In the genomic region with DNA sequence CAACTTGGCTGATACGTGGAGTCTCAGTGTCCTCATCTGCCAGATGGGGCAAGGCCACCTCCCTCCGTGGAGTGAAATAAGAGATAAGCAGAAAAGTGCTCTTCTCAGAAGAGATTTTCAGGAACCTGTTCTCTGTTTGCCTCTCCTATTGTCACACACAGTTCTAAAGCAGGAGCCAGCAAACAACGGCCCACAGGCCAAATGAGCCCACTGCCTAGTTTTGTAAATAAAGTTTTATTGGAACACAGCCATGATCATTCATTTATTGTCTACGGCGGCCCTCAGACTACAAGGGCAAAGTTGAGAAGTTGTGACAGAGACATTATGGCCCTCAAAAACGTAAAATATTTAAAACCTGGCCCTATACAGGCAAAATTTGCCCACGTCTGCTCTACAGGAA, we compare ENCODE assay signal across 37 cellular contexts.
A peak's percentile ranks its signal among the peaks of the same experiment; 100 is the strongest.
DNase-seq lines count a peak whose midpoint lies in the region; ATAC-seq, FAIRE-seq and TF ChIP-seq lines count a peak whose summit lies in the region.
"Had no signal": no experiment of that assay in that cellular context is flagged by ENCODE, and none has a peak within 500 bp of the region (broad histone marks: within the 10 kb centered on the region; RNA-seq: fewer than 3 reads in every experiment).

No MANE protein-coding gene starts in this region.

- FAIRE-seq in HepG2 (lab: Jason Lieb, UNC) (no peak), K562 (lab: Jason Lieb, UNC) (no peak), H1 (lab: Jason Lieb, UNC) (no peak), small intestine (lab: Jason Lieb, UNC) (no peak)
- FAIRE-seq: A204.1, A549, D721Med had no signal

- no peaks in the 10 kb centered on the region for H3K9me1 ChIP-seq in K562 (ENCODE audit: control insufficient read depth, insufficient read depth, low read length)

- H2BK5ac ChIP-seq in H1 (ENCODE audit: low read depth, low read length) = no peak overlapping the region

- in situ Hi-C loops in HepG2 (cut with HindIII; ENCODE audit: extremely low pct_ligation_motif_present, low pct_unique_long_range_greater_than_20kb) = no loop called here
- in situ Hi-C loops in K562 (cut with MboI) = no loop called here

- H3K4ac ChIP-seq in H1 (replicated peaks; ENCODE audit: insufficient read length, low read depth, low read length) = no peak overlapping the region

- no peaks in the 10 kb centered on the region for H3K23me2 ChIP-seq in H1 (ENCODE audit: low read depth, low read length)

- TF ChIP-seq CTCF in HepG2 (CRISPR knock-in tag; IDR thresholded peaks at IDR 0.05) (no peak), right lobe of liver (IDR thresholded peaks at IDR 0.05) (no peak), K562 (IDR thresholded peaks at IDR 0.05 in 2 of 3, conservative IDR thresholded peaks at IDR 0.05 in 1 of 3; ENCODE audit: insufficient read depth in 2 of 3, low read depth in 1 of 3, low read length in 3 of 3) (no peak), coronary artery (IDR thresholded peaks at IDR 0.05) (no peak), H1 (IDR thresholded peaks at IDR 0.05; ENCODE audit: control extremely low read depth in 1 of 3, insufficient read depth in 1 of 3, low read depth in 1 of 3, low read length in 3 of 3) (no peak), type B pancreatic cell (conservative IDR thresholded peaks at IDR 0.05) (no peak)

- H3K27ac Mint-ChIP-seq in type B pancreatic cell = no peak overlapping the region
- H3K27ac Mint-ChIP-seq: B cell; CD14-positive monocyte; CD4-positive, alpha-beta memory T cell; CD4-positive, alpha-beta T cell; CD8-positive, alpha-beta memory T cell; CD8-positive, alpha-beta T cell had no signal

- H3K27me3 Mint-ChIP-seq in type B pancreatic cell = peaks cover 52% of the 10 kb centered on the region
- H3K27me3 Mint-ChIP-seq: CD4-positive, alpha-beta memory T cell; CD4-positive, CD25-positive, alpha-beta regulatory T cell had no signal

- H3K79me2 ChIP-seq in HepG2 (ENCODE audit: insufficient read depth, low read length) (no peaks in the 10 kb centered on the region), K562 (ENCODE audit: control insufficient read depth, insufficient read depth, low read length) (no peaks in the 10 kb centered on the region), H1 (ENCODE audit: control insufficient read depth in 1 of 2, insufficient read depth in 2 of 2, low read length in 2 of 2) (no peaks in the 10 kb centered on the region)

- 28% methylated on average over 7 of the region's 7 CpGs for WGBS in HepG2 (ENCODE audit: low lambda C conversion rate)
- WGBS in right lobe of liver (ENCODE audit: insufficient coverage, low coverage, low lambda C conversion rate, missing lambda C conversion rate) = 66% methylated on average over 5 of the region's 7 CpGs
- WGBS in K562 (ENCODE audit: insufficient coverage, low coverage, missing lambda C conversion rate) = 1% methylated on average over 7 of the region's 7 CpGs
- WGBS in H1 (ENCODE audit: extremely low coverage in 1 of 2, insufficient coverage in 1 of 2, insufficient read length in 1 of 2, insufficient replicate concordance in 2 of 2, low coverage in 1 of 2, low lambda C conversion rate in 2 of 2, missing lambda C conversion rate in 1 of 2), 2 experiments = 90% methylated on average over 7 of the region's 7 CpGs; no CpG with 5 or more reads in 1 of the 2 experiments
- WGBS in small intestine, 3 donors = 63 to 81% (median 67%) methylated on average over 7 of the region's 7 CpGs

- TF ChIP-seq EP300 in HepG2 (IDR thresholded peaks at IDR 0.05; ENCODE audit: low read depth in 2 of 2, low read length in 2 of 2) = no peak
- TF ChIP-seq EP300 in HepG2 (CRISPR knock-in tag; IDR thresholded peaks at IDR 0.05; ENCODE audit: borderline replicate concordance) = no peak
- no peak for TF ChIP-seq EP300 in K562 (IDR thresholded peaks at IDR 0.05; ENCODE audit: low read length)
- no peak for TF ChIP-seq EP300 in H1 (IDR thresholded peaks at IDR 0.05; ENCODE audit: borderline replicate concordance in 1 of 2, low read depth in 2 of 2, low read length in 2 of 2)

- TF ChIP-seq POLR2A in HepG2 (IDR thresholded peaks at IDR 0.05; ENCODE audit: insufficient read depth in 1 of 2, low read depth in 2 of 2, low read length in 2 of 2) = no peak
- TF ChIP-seq POLR2A in right lobe of liver (IDR thresholded peaks at IDR 0.05) = no peak
- TF ChIP-seq POLR2A in K562 (conservative IDR thresholded peaks at IDR 0.05) = no peak
- no peak for TF ChIP-seq POLR2A in H1 (IDR thresholded peaks at IDR 0.05; ENCODE audit: control extremely low read depth in 1 of 2, low read depth in 2 of 2, low read length in 2 of 2)

- no peak overlapping the region for H4K8ac ChIP-seq in H1 (ENCODE audit: extremely low read depth, insufficient read depth, low read length)

- H3K27me3 ChIP-seq in HepG2 (ENCODE audit: control insufficient read depth in 1 of 2, insufficient read depth in 2 of 2, low read length in 2 of 2) = peaks cover under 1 to 9% of the 10 kb centered on the region in 2 experiments; a peak in 3 of 5 replicates
- no peaks in the 10 kb centered on the region for H3K27me3 ChIP-seq in right lobe of liver
- H3K27me3 ChIP-seq in K562 (ENCODE audit: control insufficient read depth in 2 of 2, insufficient read depth in 2 of 2, low read length in 2 of 2) = peaks cover 0 to 13% of the 10 kb centered on the region in 2 experiments; a peak in 3 of 5 replicates
- no peaks in the 10 kb centered on the region for H3K27me3 ChIP-seq in H1 (replicated peaks in 1 of 4; ENCODE audit: control insufficient read depth in 3 of 4, extremely low read depth in 1 of 4, insufficient read depth in 3 of 4, low read length in 3 of 4)
- no peaks in the 10 kb centered on the region for H3K27me3 ChIP-seq in small intestine (ENCODE audit: control insufficient read depth in 2 of 2, insufficient read depth in 2 of 2, low read length in 2 of 2)
- H3K27me3 ChIP-seq: BLaER1; BLaER1 treated with 17β-estradiol and CSF1 and Interleukin-3, amounts not matched to agents 10 nM and 100 nM had no signal

- H2BK15ac ChIP-seq in H1 (ENCODE audit: low read length) = no peak overlapping the region

- no peak for TF ChIP-seq RAD21 in HepG2 (CRISPR knock-in tag; IDR thresholded peaks at IDR 0.05)
- TF ChIP-seq RAD21 in K562 (CRISPR knock-in tag; conservative IDR thresholded peaks at IDR 0.05 in 1 of 2, IDR thresholded peaks at IDR 0.05 in 1 of 2) = no peak
- no peak for TF ChIP-seq RAD21 in H1 (IDR thresholded peaks at IDR 0.05 in 1 of 2, conservative IDR thresholded peaks at IDR 0.05 in 1 of 2; ENCODE audit: low read depth in 2 of 2, low read length in 2 of 2)

- H4K91ac ChIP-seq in H1 (replicated peaks; ENCODE audit: insufficient read length, low read length) = no peak overlapping the region

- no TSS peak for BruUV-seq in HepG2 (replicated peaks; lab: Mats Ljungman, UMichigan)
- no TSS peak for BruUV-seq in K562 (replicated peaks; lab: Mats Ljungman, UMichigan)

- H2AFZ ChIP-seq in HepG2 (ENCODE audit: low read length) (no peak overlapping the region), K562 (ENCODE audit: low read depth, low read length) (no peak overlapping the region), H1 (ENCODE audit: low read length) (0 out of 2 replicates have a peak overlapping the region, but pooled peaks have one; percentile 28)

- no peaks in the 10 kb centered on the region for H3K36me3 Mint-ChIP-seq in type B pancreatic cell
- H3K36me3 Mint-ChIP-seq: CD14-positive monocyte; CD4-positive, alpha-beta memory T cell; CD4-positive, CD25-positive, alpha-beta regulatory T cell; CD8-positive, alpha-beta memory T cell; CD8-positive, alpha-beta T cell had no signal

- no peaks in the 10 kb centered on the region for H3K9me3 Mint-ChIP-seq in type B pancreatic cell
- H3K9me3 Mint-ChIP-seq: CD4-positive, alpha-beta memory T cell; CD4-positive, alpha-beta T cell; CD8-positive, alpha-beta T cell had no signal

- no peak overlapping the region for H3K18ac ChIP-seq in H1 (ENCODE audit: extremely low read depth, low read length)

- H4K20me1 ChIP-seq in HepG2 (ENCODE audit: insufficient read depth, low read length) (no peaks in the 10 kb centered on the region), K562 (replicated peaks; ENCODE audit: control insufficient read depth, insufficient read depth, low read length) (no peaks in the 10 kb centered on the region), H1 (replicated peaks in 1 of 2; ENCODE audit: control insufficient read depth in 1 of 2, insufficient read depth in 2 of 2, low read length in 2 of 2) (no peaks in the 10 kb centered on the region)
- H4K20me1 ChIP-seq: BLaER1; BLaER1 treated with 17β-estradiol and CSF1 and Interleukin-3, amounts not matched to agents 10 nM and 100 nM had no signal

- H3K9me3 ChIP-seq in HepG2 (ENCODE audit: low read length) (no peaks in the 10 kb centered on the region), right lobe of liver (no peaks in the 10 kb centered on the region), K562 (replicated peaks; ENCODE audit: control insufficient read depth, insufficient read depth, low read depth, low read length) (no peaks in the 10 kb centered on the region), H1 (ENCODE audit: insufficient read depth in 2 of 2, low read depth in 1 of 2, low read length in 1 of 2) (no peaks in the 10 kb centered on the region), small intestine (ENCODE audit: control insufficient read depth, low read depth) (no peaks in the 10 kb centered on the region)
- H3K9me3 ChIP-seq: A549; BE2C; BLaER1; BLaER1 treated with 17β-estradiol and CSF1 and Interleukin-3, amounts not matched to agents 10 nM and 100 nM; Caco-2 had no signal

- intact Hi-C loops in HepG2 (cut with micrococcal nuclease; ENCODE audit: unreplicated experiment) (no loop called here), right lobe of liver (cut with DNase I) (no loop called here), K562 (cut with micrococcal nuclease) (no loop called here)

- POLR2A ChIA-PET in HepG2 (lab: Yijun Ruan, JAX) (no interaction called here), K562 (lab: Yijun Ruan, JAX) (interaction anchor here (0.6 to 1.0 kb wide), 2 partner anchors 9 to 10 kb away, joined by 3 read pairs; no protein-coding TSS in a partner anchor), H1 (lab: Charles Lee; ENCODE audit: partially characterized antibody) (no interaction called here)

- no peak overlapping the region for H3K23ac ChIP-seq in H1 (ENCODE audit: insufficient read length)

- no peak overlapping the region for H3K14ac ChIP-seq in H1 (ENCODE audit: insufficient read length)

- H2BK120ac ChIP-seq in H1 (replicated peaks; ENCODE audit: low read depth, low read length) = no peak overlapping the region

- H3K4me2 ChIP-seq in HepG2 (ENCODE audit: low read depth, low read length) = no peak overlapping the region
- H3K4me2 ChIP-seq in K562 (ENCODE audit: insufficient read depth, low read length) = no peak overlapping the region
- H3K4me2 ChIP-seq in H1 (ENCODE audit: insufficient read depth in 1 of 2, low read depth in 2 of 2, low read length in 2 of 2) = no peak overlapping the region
- H3K4me2 ChIP-seq: A549; BLaER1; BLaER1 treated with 17β-estradiol and CSF1 and Interleukin-3, amounts not matched to agents 10 nM and 100 nM had no signal

- no peak overlapping the region for H3K4me3 ChIP-seq in HepG2 (replicated peaks in 1 of 3; ENCODE audit: insufficient read depth in 1 of 3, low read depth in 2 of 3, low read length in 3 of 3)
- H3K4me3 ChIP-seq in right lobe of liver = no peak overlapping the region
- no peak overlapping the region for H3K4me3 ChIP-seq in K562
- H3K4me3 ChIP-seq in coronary artery = no peak overlapping the region
- no peak overlapping the region for H3K4me3 ChIP-seq in H1 (ENCODE audit: extremely low read depth in 1 of 4, insufficient read depth in 2 of 4, low read depth in 3 of 4, low read length in 4 of 4)
- H3K4me3 ChIP-seq in small intestine (ENCODE audit: low read depth in 1 of 2, low read length in 2 of 2) = no peak overlapping the region
- H3K4me3 ChIP-seq: A549; BLaER1; BLaER1 treated with 17β-estradiol and CSF1 and Interleukin-3, amounts not matched to agents 10 nM and 100 nM had no signal

- no peak for DNase-seq in HepG2 (ENCODE audit: low spot score)
- DNase-seq in right lobe of liver = no peak
- no peak for DNase-seq in K562 (ENCODE audit: extremely low read depth in 1 of 4, low spot score in 3 of 4)
- DNase-seq in coronary artery (ENCODE audit: low spot score) = peak; percentile 16
- no peak for DNase-seq in H1 (ENCODE audit: low read depth in 1 of 2, low spot score in 2 of 2)
- no peak for DNase-seq in type B pancreatic cell (ENCODE audit: extremely low spot score, unreplicated experiment)
- DNase-seq in small intestine = no peak
- DNase-seq: 8988T; ACHN; AML-193; BE2C; C1 segment of cervical spinal cord; Caco-2; Calu3; CD4-positive, alpha-beta memory T cell; CD4-positive, alpha-beta T cell; CD4-positive, CD25-positive, alpha-beta regulatory T cell; CD8-positive, alpha-beta memory T cell; CD8-positive, alpha-beta T cell; COR-L47; DMS 273 treated with DMSO at 0.1 percent for 48 hours; DMS153; DMS53; DMS79; DMS79 treated with DMSO at 0.1 percent for 48 hours; DND-41; EL had no signal

- H3K27ac ChIP-seq in HepG2 (ENCODE audit: extremely low read length, insufficient read depth, low read length) (no peak overlapping the region), right lobe of liver (no peak overlapping the region), K562 (ENCODE audit: extremely low read depth, low read depth, low read length) (no peak overlapping the region), coronary artery (no peak overlapping the region), H1 (ENCODE audit: low read depth, low read length) (no peak overlapping the region), small intestine (ENCODE audit: low read depth in 1 of 2, low read length in 1 of 2) (no peak overlapping the region)
- H3K27ac ChIP-seq: 22Rv1; A549; BLaER1; BLaER1 treated with 17β-estradiol and CSF1 and Interleukin-3, amounts not matched to agents 10 nM and 100 nM; C4-2B had no signal

- no peak overlapping the region for H2BK20ac ChIP-seq in H1 (ENCODE audit: low read length)

- H2AK5ac ChIP-seq in H1 (ENCODE audit: low read depth, low read length) = no peak overlapping the region

- H3K4me1 ChIP-seq in HepG2 (ENCODE audit: insufficient read depth, low read length) (peaks cover 8% of the 10 kb centered on the region; the same call in 1 of the 2 replicates), right lobe of liver (no peaks in the 10 kb centered on the region), K562 (replicated peaks in 1 of 2; ENCODE audit: control insufficient read depth in 2 of 2, insufficient read depth in 2 of 2, low read length in 2 of 2) (no peaks in the 10 kb centered on the region), H1 (replicated peaks in 1 of 4; ENCODE audit: control insufficient read depth in 3 of 4, insufficient read depth in 4 of 4, low read length in 3 of 4) (peaks cover 0 to 4% (median 0%) of the 10 kb centered on the region in 4 experiments; a peak in 3 of 7 replicates), small intestine (ENCODE audit: control insufficient read depth in 2 of 2, insufficient read depth in 1 of 2, low read depth in 1 of 2, low read length in 1 of 2) (no peaks in the 10 kb centered on the region)
- H3K4me1 ChIP-seq: BE2C; BLaER1; BLaER1 treated with 17β-estradiol and CSF1 and Interleukin-3, amounts not matched to agents 10 nM and 100 nM; Caco-2 had no signal

- no peak overlapping the region for H3K9ac ChIP-seq in HepG2 (ENCODE audit: insufficient read depth, low read depth, low read length)
- no peak overlapping the region for H3K9ac ChIP-seq in K562 (ENCODE audit: insufficient read depth in 1 of 2, low read depth in 2 of 2, low read length in 2 of 2)
- H3K9ac ChIP-seq in H1 (replicated peaks in 1 of 4; ENCODE audit: extremely low read depth in 1 of 4, low read depth in 3 of 4, low read length in 3 of 4) = no peak overlapping the region
- H3K9ac ChIP-seq: BLaER1; BLaER1 treated with 17β-estradiol and CSF1 and Interleukin-3, amounts not matched to agents 10 nM and 100 nM had no signal

- no peak overlapping the region for H4K5ac ChIP-seq in H1 (ENCODE audit: insufficient read length, low read depth, low read length)

- ATAC-seq in HepG2 (no peak), right lobe of liver (no peak), K562 (no peak), HG03432 (IDR thresholded peaks at IDR 0.05; ENCODE audit: unreplicated experiment) (no peak)
- ATAC-seq: A549; CD8-positive, alpha-beta T cell had no signal

- H3K4me3 Mint-ChIP-seq in type B pancreatic cell = no peak overlapping the region
- H3K4me3 Mint-ChIP-seq: B cell; CD14-positive monocyte; CD4-positive, alpha-beta memory T cell; CD4-positive, alpha-beta T cell; CD4-positive, CD25-positive, alpha-beta regulatory T cell; CD8-positive, alpha-beta memory T cell; CD8-positive, alpha-beta T cell had no signal

- H3K4me1 Mint-ChIP-seq in type B pancreatic cell (ENCODE audit: unreplicated experiment) = no peaks in the 10 kb centered on the region
- H3K4me1 Mint-ChIP-seq: B cell; CD14-positive monocyte; CD4-positive, CD25-positive, alpha-beta regulatory T cell; CD8-positive, alpha-beta memory T cell had no signal

- H3K79me1 ChIP-seq in H1 (ENCODE audit: low read depth, low read length) = no peaks in the 10 kb centered on the region

- no peak overlapping the region for H3K56ac ChIP-seq in H1 (replicated peaks; ENCODE audit: insufficient read length, low read depth, low read length)

- CTCF ChIA-PET in HepG2 (lab: Yijun Ruan, JAX; ENCODE audit: low intra/inter-chr PET ratio, low total read pairs) (no interaction called here), K562 (lab: Yijun Ruan, JAX; ENCODE audit: low intra/inter-chr PET ratio) (no interaction called here), H1 (lab: Charles Lee; ENCODE audit: partially characterized antibody) (interaction anchor here (0.7 to 1.4 kb wide), 4 partner anchors 9 to 96 kb away, joined by 3 to 6 read pairs (median 4); no protein-coding TSS in a partner anchor)

- H2BK12ac ChIP-seq in H1 (ENCODE audit: low read depth, low read length) = no peak overlapping the region

- H3K36me3 ChIP-seq in HepG2 (replicated peaks in 1 of 2; ENCODE audit: control insufficient read depth in 1 of 2, insufficient read depth in 2 of 2, low read length in 2 of 2) (no peaks in the 10 kb centered on the region), right lobe of liver (no peaks in the 10 kb centered on the region), K562 (ENCODE audit: control insufficient read depth, insufficient read depth, low read length) (no peaks in the 10 kb centered on the region), H1 (ENCODE audit: control insufficient read depth in 2 of 4, insufficient read depth in 4 of 4, low read length in 3 of 4) (no peaks in the 10 kb centered on the region), small intestine (ENCODE audit: control insufficient read depth in 2 of 2, insufficient read depth in 2 of 2, low read length in 2 of 2) (no peaks in the 10 kb centered on the region)
- H3K36me3 ChIP-seq: BE2C; BLaER1; BLaER1 treated with 17β-estradiol and CSF1 and Interleukin-3, amounts not matched to agents 10 nM and 100 nM had no signal
